Comparison of ENCODE assay signal across 2 cellular contexts in the genomic region with DNA sequence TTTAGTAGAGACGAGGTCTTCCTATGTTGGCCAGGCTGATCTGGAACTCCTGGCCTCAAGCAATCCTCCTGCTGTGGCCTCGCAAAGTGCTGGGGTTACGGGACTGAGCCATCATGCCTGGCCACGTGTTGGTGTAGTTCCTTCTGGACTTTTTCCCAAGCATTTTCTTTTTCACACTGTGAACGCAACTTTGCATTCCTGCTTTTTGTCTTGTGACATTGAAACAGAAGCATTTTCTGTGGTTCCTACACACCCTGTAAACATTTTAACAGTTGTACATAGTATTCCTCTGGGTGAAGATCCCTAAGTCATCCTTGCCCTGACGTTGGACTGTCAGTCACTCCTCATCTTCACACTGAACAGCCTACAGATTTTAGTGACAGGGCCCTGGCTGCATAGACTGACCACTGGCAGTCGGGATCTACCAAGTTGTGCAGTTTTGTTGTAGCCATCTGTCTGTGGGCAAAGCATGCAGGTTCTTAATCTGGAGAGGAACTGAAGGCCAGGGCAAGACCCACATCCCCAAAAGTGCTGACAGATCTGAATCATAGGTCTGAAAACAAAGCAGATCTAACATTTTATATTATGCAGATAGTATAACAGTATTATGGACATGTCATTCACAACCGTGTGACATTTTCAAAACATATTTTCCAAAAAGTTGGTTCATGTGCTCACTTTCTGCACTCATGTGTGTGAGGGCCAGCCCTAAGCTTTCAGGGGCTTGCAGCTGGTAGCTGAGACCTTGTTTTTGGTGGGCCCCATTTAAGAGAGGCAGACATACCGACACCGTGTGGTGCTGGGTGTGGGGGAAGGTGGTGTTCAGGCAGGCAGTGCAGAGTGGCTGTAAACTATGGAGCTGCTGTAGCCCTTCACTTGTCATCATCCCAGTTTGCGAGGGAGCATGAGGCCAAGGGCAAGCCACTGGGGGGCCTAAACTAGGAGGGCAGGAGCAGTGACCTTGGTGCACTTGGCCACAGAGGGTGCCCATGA.
TF ChIP-seq lines count a peak whose summit lies in the region.

No MANE protein-coding gene starts in this region.

TF ChIP-seq in HEK293T, 16 proteins besides CTCF, POLR2A, EP300 and RAD21 (continued from another document):
- TF ChIP-seq, protein P1, sequence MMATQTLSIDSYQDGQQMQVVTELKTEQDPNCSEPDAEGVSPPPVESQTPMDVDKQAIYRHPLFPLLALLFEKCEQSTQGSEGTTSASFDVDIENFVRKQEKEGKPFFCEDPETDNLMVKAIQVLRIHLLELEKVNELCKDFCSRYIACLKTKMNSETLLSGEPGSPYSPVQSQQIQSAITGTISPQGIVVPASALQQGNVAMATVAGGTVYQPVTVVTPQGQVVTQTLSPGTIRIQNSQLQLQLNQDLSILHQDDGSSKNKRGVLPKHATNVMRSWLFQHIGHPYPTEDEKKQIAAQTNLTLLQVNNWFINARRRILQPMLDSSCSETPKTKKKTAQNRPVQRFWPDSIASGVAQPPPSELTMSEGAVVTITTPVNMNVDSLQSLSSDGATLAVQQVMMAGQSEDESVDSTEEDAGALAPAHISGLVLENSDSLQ (IDR thresholded peaks at IDR 0.05), result no peak
- no peak for TF ChIP-seq FOXA1 (IDR thresholded peaks at IDR 0.05)
- no peak for TF ChIP-seq FOXK2 (IDR thresholded peaks at IDR 0.05)
- TF ChIP-seq L3MBTL2 (conservative IDR thresholded peaks at IDR 0.05), result peak; percentile 46; the same call in 1 of the 2 replicates
- no peak for TF ChIP-seq LEF1 (IDR thresholded peaks at IDR 0.05; ENCODE audit: borderline replicate concordance)

TF ChIP-seq in K562, 482 proteins besides CTCF, POLR2A, EP300 and RAD21 (continued from another document):
- TF ChIP-seq NEUROD1 (IDR thresholded peaks at IDR 0.05; ENCODE audit: borderline replicate concordance, low read depth, low read length, partially characterized antibody) (no peak), SAFB (IDR thresholded peaks at IDR 0.05; ENCODE audit: borderline replicate concordance, low read depth, low read length) (no peak), U2AF1 (optimal IDR thresholded peaks at IDR 0.05; ENCODE audit: low read depth, low read length) (no peak), SMAD3 (CRISPR knock-in tag; conservative IDR thresholded peaks at IDR 0.05) (no peak), ZNF316 (IDR thresholded peaks at IDR 0.05) (peak; percentile 23; the same call in 1 of the 2 replicates), EWSR1 (IDR thresholded peaks at IDR 0.05; ENCODE audit: borderline replicate concordance, low read depth, partially characterized antibody) (no peak), HNRNPH1 (optimal IDR thresholded peaks at IDR 0.05; ENCODE audit: low read depth, low read length) (no peak), SLC30A9 (CRISPR knock-in tag; IDR thresholded peaks at IDR 0.05) (no peak)
- TF ChIP-seq, protein P1 (IDR thresholded peaks at IDR 0.05), result peak; percentile 53
